ENCODE assay signal across 11 cellular contexts in the genomic region with DNA sequence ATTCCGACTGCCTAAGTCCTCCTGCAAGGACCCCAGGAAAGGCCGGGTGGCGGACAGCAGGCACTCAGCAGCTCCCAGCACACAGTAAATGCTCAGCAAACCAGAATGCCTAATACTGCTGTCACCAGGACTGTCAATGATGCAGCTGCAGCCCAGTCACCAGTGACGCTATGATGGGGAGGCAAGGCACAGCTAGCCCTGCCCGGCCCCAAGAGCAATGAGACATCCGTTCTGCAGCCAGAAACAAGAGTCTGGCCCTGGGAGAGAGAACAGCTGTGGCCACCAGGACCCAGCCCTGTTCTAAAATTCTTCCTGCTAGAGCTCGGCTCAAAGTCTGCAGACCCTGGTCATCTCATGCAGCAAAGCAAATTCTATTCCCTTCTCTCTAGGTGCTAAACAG.
A peak's percentile ranks its signal among the peaks of the same experiment; 100 is the strongest.
DNase-seq lines count a peak whose midpoint lies in the region; ATAC-seq and TF ChIP-seq lines count a peak whose summit lies in the region.
"Had no signal": no experiment of that assay in that cellular context is flagged by ENCODE, and none has a peak within 500 bp of the region (broad histone marks: within the 10 kb centered on the region; RNA-seq: fewer than 3 reads in every experiment).

No MANE protein-coding gene starts in this region.

- POLR2A ChIA-PET in BJ (lab: Charles Lee), result no interaction called here

- H3K27ac ChIP-seq in SJSA1 (peak overlapping the region; percentile 26; the same call in 1 of the 2 replicates), foreskin keratinocyte (no peak overlapping the region)

- no peaks in the 10 kb centered on the region for H3K27me3 ChIP-seq in BJ (ENCODE audit: control insufficient read depth, insufficient read depth, low read length)
- H3K27me3 ChIP-seq in SJSA1 (replicated peaks), result no peaks in the 10 kb centered on the region
- H3K27me3 ChIP-seq in foreskin keratinocyte, result no peaks in the 10 kb centered on the region

- ATAC-seq in foreskin keratinocyte (peak; percentile 86), HG03342 (IDR thresholded peaks at IDR 0.05; ENCODE audit: unreplicated experiment) (no peak)

- no peaks in the 10 kb centered on the region for H3K9me3 ChIP-seq in SJSA1 (replicated peaks)

- DNase-seq in BJ (ENCODE audit: low read depth), result peak; percentile 39
- DNase-seq in SJSA1 (ENCODE audit: low read depth in 1 of 2, low spot score in 2 of 2), result no peak
- DNase-seq in foreskin keratinocyte, result peak; percentile 76 to 87
- peak; percentile 86 for DNase-seq in pons (ENCODE audit: low spot score)
- no peak for DNase-seq in COR-L47 (lab: John Stamatoyannopoulos, UW)
- no peak for DNase-seq in SW480 (ENCODE audit: low spot score)
- no peak for DNase-seq in NCI-H2196 treated with DMSO at 0.1 percent for 48 hours (lab: John Stamatoyannopoulos, UW; ENCODE audit: unreplicated experiment)
- DNase-seq: DMS 273 treated with DMSO at 0.1 percent for 48 hours, erythroblast, NCI-H748 treated with DMSO at 0.1 percent for 48 hours had no signal

- TF ChIP-seq CTCF in BJ (IDR thresholded peaks at IDR 0.05; ENCODE audit: insufficient read depth, low read depth, low read length) (no peak), foreskin keratinocyte (conservative IDR thresholded peaks at IDR 0.05) (no peak)

- H3K4me1 ChIP-seq in SJSA1 (replicated peaks) (peaks cover 47% of the 10 kb centered on the region), foreskin keratinocyte (peaks cover 27% of the 10 kb centered on the region)

- CTCF ChIA-PET in BJ (lab: Yijun Ruan, JAX), result interaction anchor here (0.7 to 1.5 kb wide), 2 partner anchors 34 to 266 kb away, joined by 3 to 4 read pairs; no protein-coding TSS in a partner anchor

- H3K4me3 ChIP-seq in BJ (ENCODE audit: low read depth, low read length) (no peak overlapping the region), SJSA1 (no peak overlapping the region)

- H3K36me3 ChIP-seq in BJ (ENCODE audit: control insufficient read depth, insufficient read depth, low read length) (peaks cover 20% of the 10 kb centered on the region), SJSA1 (peaks cover 55% of the 10 kb centered on the region)

Comparison
In these comparisons a context has a peak if more than half of its experiments do, and no peak if none do; other contexts are left out.
1. DNase-seq: peak in BJ (single experiment), foreskin keratinocyte (2 of 2) and pons (single experiment); none in SJSA1 (0 of 2), COR-L47 (single experiment), SW480 (single experiment) and NCI-H2196 treated with DMSO at 0.1 percent for 48 hours (single experiment).